ENCODE assay signal across 1 cellular context in the genomic region with DNA sequence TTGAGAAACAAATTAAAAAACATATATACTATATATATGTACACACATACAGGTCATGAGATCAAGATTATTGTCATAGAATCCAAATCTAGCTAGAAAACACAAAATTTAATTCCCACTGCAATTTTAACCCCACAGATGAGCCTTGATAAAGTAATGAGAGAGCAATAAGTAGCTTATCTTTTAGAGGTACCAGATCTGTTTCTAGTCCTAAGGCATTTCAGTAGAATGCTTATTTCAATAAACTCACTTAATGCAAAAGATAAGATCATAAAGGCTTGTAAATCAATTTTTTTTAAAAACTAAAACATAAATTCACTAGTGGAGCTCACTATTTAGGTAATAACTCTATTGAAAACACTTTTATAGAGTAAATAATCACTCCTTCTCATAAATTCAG.
TF ChIP-seq lines count a peak whose summit lies in the region.

No MANE protein-coding gene starts in this region.

TF ChIP-seq in SK-N-SH, 30 proteins besides CTCF, POLR2A, EP300 and RAD21 (continued from another document):
- TF ChIP-seq ZBTB33 (IDR thresholded peaks at IDR 0.05; ENCODE audit: borderline replicate concordance, low read depth): no peak
- TF ChIP-seq FOSL2 (IDR thresholded peaks at IDR 0.05; ENCODE audit: borderline replicate concordance, low read depth): no peak
- no peak for TF ChIP-seq PBX3 (IDR thresholded peaks at IDR 0.05)
- TF ChIP-seq USF2 (IDR thresholded peaks at IDR 0.05; ENCODE audit: borderline replicate concordance, low read depth, low read length): no peak
- 0 out of 2 replicates have a peak, but pooled peaks have one; percentile 7 for TF ChIP-seq JUND (IDR thresholded peaks at IDR 0.05)
- no peak for TF ChIP-seq SIN3A (IDR thresholded peaks at IDR 0.05; ENCODE audit: borderline replicate concordance, low read depth, low read length)
- peak; percentile 83 for TF ChIP-seq CHD2 (IDR thresholded peaks at IDR 0.05; ENCODE audit: low read length, partially characterized antibody)
- TF ChIP-seq, protein P1, sequence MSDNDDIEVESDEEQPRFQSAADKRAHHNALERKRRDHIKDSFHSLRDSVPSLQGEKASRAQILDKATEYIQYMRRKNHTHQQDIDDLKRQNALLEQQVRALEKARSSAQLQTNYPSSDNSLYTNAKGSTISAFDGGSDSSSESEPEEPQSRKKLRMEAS (IDR thresholded peaks at IDR 0.05; ENCODE audit: low read depth): no peak
- no peak for TF ChIP-seq USF1 (IDR thresholded peaks at IDR 0.05; ENCODE audit: borderline replicate concordance, low read depth)
- TF ChIP-seq EZH2phosphoT487 (IDR thresholded peaks at IDR 0.05; ENCODE audit: borderline replicate concordance, low read depth): no peak
- TF ChIP-seq SMC3 (IDR thresholded peaks at IDR 0.05; ENCODE audit: low read depth, low read length): no peak
- no peak for TF ChIP-seq RFX5 (IDR thresholded peaks at IDR 0.05; ENCODE audit: low read length)
- TF ChIP-seq NRF1 (IDR thresholded peaks at IDR 0.05; ENCODE audit: low read depth, low read length): no peak
- peak; percentile 96 for TF ChIP-seq GATA2 (CRISPR knock-in tag; IDR thresholded peaks at IDR 0.05)
- no peak for TF ChIP-seq ELF1 (IDR thresholded peaks at IDR 0.05)
- peak; percentile 55; the same call in 1 of the 2 replicates for TF ChIP-seq TEAD4 (IDR thresholded peaks at IDR 0.05; ENCODE audit: borderline replicate concordance, insufficient read depth)
- TF ChIP-seq, protein P2, sequence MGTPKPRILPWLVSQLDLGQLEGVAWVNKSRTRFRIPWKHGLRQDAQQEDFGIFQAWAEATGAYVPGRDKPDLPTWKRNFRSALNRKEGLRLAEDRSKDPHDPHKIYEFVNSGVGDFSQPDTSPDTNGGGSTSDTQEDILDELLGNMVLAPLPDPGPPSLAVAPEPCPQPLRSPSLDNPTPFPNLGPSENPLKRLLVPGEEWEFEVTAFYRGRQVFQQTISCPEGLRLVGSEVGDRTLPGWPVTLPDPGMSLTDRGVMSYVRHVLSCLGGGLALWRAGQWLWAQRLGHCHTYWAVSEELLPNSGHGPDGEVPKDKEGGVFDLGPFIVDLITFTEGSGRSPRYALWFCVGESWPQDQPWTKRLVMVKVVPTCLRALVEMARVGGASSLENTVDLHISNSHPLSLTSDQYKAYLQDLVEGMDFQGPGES (IDR thresholded peaks at IDR 0.05; ENCODE audit: low read depth, low read length): no peak
- TF ChIP-seq RCOR1 (IDR thresholded peaks at IDR 0.05; ENCODE audit: low read length): peak; percentile 98
- no peak for TF ChIP-seq FOXM1 (IDR thresholded peaks at IDR 0.05; ENCODE audit: low read depth)
- no peak for TF ChIP-seq TAF1 (IDR thresholded peaks at IDR 0.05; ENCODE audit: borderline replicate concordance, low read depth, low read length)
- no peak for TF ChIP-seq GABPA (IDR thresholded peaks at IDR 0.05; ENCODE audit: low read depth)
- no peak for TF ChIP-seq REST (IDR thresholded peaks at IDR 0.05; ENCODE audit: low read depth, low read length)
- TF ChIP-seq NFIC (IDR thresholded peaks at IDR 0.05; ENCODE audit: borderline replicate concordance): no peak
- TF ChIP-seq TCF12 (IDR thresholded peaks at IDR 0.05): no peak; the same call in 1 of the 2 replicates
- no peak for TF ChIP-seq MEF2A (IDR thresholded peaks at IDR 0.05; ENCODE audit: borderline replicate concordance, low read depth)
TF ChIP-seq in SK-N-SH: peak in this region for 7.
